12 cellular contexts compared by ENCODE assay signal in the genomic region with DNA sequence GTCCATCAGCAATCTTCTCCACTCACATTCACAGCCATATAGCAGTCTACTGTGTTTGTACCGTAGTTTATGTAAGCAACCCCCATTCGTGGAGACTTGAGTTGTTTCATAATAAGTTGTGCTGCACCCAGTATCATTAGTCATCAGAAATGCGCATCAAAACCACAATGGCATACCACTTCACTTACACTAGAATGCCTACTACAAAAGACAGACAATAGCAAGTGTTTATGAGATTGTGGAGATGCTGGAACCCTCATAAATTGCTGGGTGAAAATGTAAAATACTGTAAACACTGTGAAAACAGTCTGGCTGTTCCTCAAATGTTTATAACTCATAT.
A peak's percentile ranks its signal among the peaks of the same experiment; 100 is the strongest.
DNase-seq lines count a peak whose midpoint lies in the region; ATAC-seq, FAIRE-seq and TF ChIP-seq lines count a peak whose summit lies in the region.
"Had no signal": no experiment of that assay in that cellular context is flagged by ENCODE, and none has a peak within 500 bp of the region (broad histone marks: within the 10 kb centered on the region; RNA-seq: fewer than 3 reads in every experiment).

No MANE protein-coding gene starts in this region.

- no peaks in the 10 kb centered on the region for H3K27me3 ChIP-seq in HAP-1 (ENCODE audit: low read depth)
- H3K27me3 ChIP-seq in PC-3 (ENCODE audit: low read length), result no peaks in the 10 kb centered on the region

- BruUV-seq in PC-3 (replicated peaks; lab: Mats Ljungman, UMichigan), result no TSS peak

- no peak overlapping the region for H3K9ac ChIP-seq in PC-3 (ENCODE audit: low read length)

- peak overlapping the region; percentile 79 for H3K27ac ChIP-seq in PC-3 (ENCODE audit: low read length)

- peak; percentile 95 for ATAC-seq in PC-3
- ATAC-seq in left cardiac atrium, result no peak
- no peak for ATAC-seq in GM19397 (IDR thresholded peaks at IDR 0.05; ENCODE audit: unreplicated experiment)
- ATAC-seq: effector memory CD8-positive, alpha-beta T cell had no signal

- TF ChIP-seq POLR2A in GM12892 (IDR thresholded peaks at IDR 0.05; ENCODE audit: low read depth, low read length), result no peak

- in situ Hi-C loops in HAP-1 (cut with MboI; ENCODE audit: low sequenced_read_pairs), result no loop called here

- no peak overlapping the region for H3K4me3 ChIP-seq in HAP-1
- H3K4me3 ChIP-seq in PC-3 (ENCODE audit: low read length), result 0 out of 2 replicates have a peak overlapping the region, but pooled peaks have one; percentile 28
- H3K4me3 ChIP-seq in retinal pigment epithelial cell (ENCODE audit: low read length), result no peak overlapping the region
- H3K4me3 ChIP-seq: lung had no signal

- H4K20me1 ChIP-seq in PC-3 (ENCODE audit: low read length), result no peaks in the 10 kb centered on the region

- intact Hi-C loops in PC-3 (cut with micrococcal nuclease), result loop anchor here (1.0 to 10.0 kb wide), 4 partner anchors 20 to 120 kb away; no protein-coding TSS in a partner anchor
- intact Hi-C loops in left cardiac atrium (cut with DNase I), result no loop called here

- H3K4me2 ChIP-seq in PC-3 (ENCODE audit: low read length), result peak overlapping the region; percentile 61

- TF ChIP-seq CTCF in PC-3 (conservative IDR thresholded peaks at IDR 0.05; ENCODE audit: low read depth, low read length) (no peak), retinal pigment epithelial cell (conservative IDR thresholded peaks at IDR 0.05; ENCODE audit: low read depth, low read length) (no peak)

- peaks cover 9% of the 10 kb centered on the region; the same call in 1 of the 2 replicates for H3K79me2 ChIP-seq in PC-3 (ENCODE audit: low read length)

- peaks cover 10% of the 10 kb centered on the region for H3K4me1 ChIP-seq in HAP-1
- H3K4me1 ChIP-seq in PC-3 (ENCODE audit: insufficient read depth, low read length), result peaks cover 44% of the 10 kb centered on the region

- H3K36me3 ChIP-seq in HAP-1 (replicated peaks) (no peaks in the 10 kb centered on the region), PC-3 (ENCODE audit: low read depth, low read length) (peaks cover 7% of the 10 kb centered on the region)

- FAIRE-seq in GM12892 (lab: Jason Lieb, UNC), result no peak

- H3K9me3 ChIP-seq in HAP-1, result no peaks in the 10 kb centered on the region
- H3K9me3 ChIP-seq in PC-3 (ENCODE audit: low read length), result no peaks in the 10 kb centered on the region

- POLR2A ChIA-PET in PC-3 (lab: Charles Lee; ENCODE audit: unreplicated experiment), result no interaction called here

- peak; percentile 38 to 73 for DNase-seq in HAP-1 (ENCODE audit: low spot score in 2 of 2)
- peak; percentile 92 for DNase-seq in PC-3
- DNase-seq in epidermal melanocyte (ENCODE audit: insufficient read length, low spot score), result peak; percentile 34
- DNase-seq in retinal pigment epithelial cell (ENCODE audit: low read depth), result peak; percentile 88
- DNase-seq in left cardiac atrium, result no peak
- no peak for DNase-seq in GM12892 (ENCODE audit: insufficient read length)
- no peak for DNase-seq in cerebellar cortex (ENCODE audit: low spot score)
- DNase-seq: activated T-cell treated with anti-CD3 and anti-CD28 coated beads, Interleukin-2, amount 50 U/mL, for 48 hours; effector memory CD8-positive, alpha-beta T cell; NCI-H2171 had no signal

- no peaks in the 10 kb centered on the region for H3F3A ChIP-seq in PC-3 (ENCODE audit: low read length, unreplicated experiment)

- H3K9me2 ChIP-seq in PC-3 (replicated peaks; ENCODE audit: low read length), result no peaks in the 10 kb centered on the region

- no peak overlapping the region for H2AFZ ChIP-seq in PC-3 (ENCODE audit: low read length)

- CTCF ChIA-PET in PC-3 (lab: Charles Lee), result no interaction called here

Comparison
In these comparisons a context has a peak if more than half of its experiments do, and no peak if none do; other contexts are left out.
1. DNase-seq: peak in HAP-1 (2 of 2), PC-3 (single experiment), epidermal melanocyte (single experiment) and retinal pigment epithelial cell (single experiment); none in left cardiac atrium (single experiment), GM12892 (single experiment) and cerebellar cortex (single experiment).